In the genomic region with DNA sequence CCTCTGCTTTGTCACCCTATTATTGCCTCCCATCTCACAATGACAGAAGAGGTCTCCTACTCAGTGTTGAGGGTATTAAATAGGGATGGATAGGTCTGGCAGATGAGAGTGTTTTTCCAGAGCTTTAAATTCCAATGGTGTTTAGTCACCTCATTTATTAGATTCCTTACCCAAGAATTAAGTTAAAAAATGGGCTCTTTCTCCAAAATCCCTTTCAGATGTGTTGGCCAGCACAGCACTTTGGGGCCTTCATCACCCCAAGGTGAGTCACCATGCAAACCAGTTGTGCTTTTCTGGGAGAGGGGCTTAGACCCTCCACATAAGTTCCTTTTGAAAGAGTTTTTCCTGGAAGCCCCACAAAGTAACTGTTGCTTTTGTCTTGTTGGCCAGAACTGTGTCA, we compare ENCODE assay signal across 1 cellular context.
TF ChIP-seq lines count a peak whose summit lies in the region.

No MANE protein-coding gene starts in this region.

TF ChIP-seq in HepG2, 621 proteins besides CTCF, POLR2A, EP300 and RAD21 (continued from another document):
- TF ChIP-seq, protein P1, sequence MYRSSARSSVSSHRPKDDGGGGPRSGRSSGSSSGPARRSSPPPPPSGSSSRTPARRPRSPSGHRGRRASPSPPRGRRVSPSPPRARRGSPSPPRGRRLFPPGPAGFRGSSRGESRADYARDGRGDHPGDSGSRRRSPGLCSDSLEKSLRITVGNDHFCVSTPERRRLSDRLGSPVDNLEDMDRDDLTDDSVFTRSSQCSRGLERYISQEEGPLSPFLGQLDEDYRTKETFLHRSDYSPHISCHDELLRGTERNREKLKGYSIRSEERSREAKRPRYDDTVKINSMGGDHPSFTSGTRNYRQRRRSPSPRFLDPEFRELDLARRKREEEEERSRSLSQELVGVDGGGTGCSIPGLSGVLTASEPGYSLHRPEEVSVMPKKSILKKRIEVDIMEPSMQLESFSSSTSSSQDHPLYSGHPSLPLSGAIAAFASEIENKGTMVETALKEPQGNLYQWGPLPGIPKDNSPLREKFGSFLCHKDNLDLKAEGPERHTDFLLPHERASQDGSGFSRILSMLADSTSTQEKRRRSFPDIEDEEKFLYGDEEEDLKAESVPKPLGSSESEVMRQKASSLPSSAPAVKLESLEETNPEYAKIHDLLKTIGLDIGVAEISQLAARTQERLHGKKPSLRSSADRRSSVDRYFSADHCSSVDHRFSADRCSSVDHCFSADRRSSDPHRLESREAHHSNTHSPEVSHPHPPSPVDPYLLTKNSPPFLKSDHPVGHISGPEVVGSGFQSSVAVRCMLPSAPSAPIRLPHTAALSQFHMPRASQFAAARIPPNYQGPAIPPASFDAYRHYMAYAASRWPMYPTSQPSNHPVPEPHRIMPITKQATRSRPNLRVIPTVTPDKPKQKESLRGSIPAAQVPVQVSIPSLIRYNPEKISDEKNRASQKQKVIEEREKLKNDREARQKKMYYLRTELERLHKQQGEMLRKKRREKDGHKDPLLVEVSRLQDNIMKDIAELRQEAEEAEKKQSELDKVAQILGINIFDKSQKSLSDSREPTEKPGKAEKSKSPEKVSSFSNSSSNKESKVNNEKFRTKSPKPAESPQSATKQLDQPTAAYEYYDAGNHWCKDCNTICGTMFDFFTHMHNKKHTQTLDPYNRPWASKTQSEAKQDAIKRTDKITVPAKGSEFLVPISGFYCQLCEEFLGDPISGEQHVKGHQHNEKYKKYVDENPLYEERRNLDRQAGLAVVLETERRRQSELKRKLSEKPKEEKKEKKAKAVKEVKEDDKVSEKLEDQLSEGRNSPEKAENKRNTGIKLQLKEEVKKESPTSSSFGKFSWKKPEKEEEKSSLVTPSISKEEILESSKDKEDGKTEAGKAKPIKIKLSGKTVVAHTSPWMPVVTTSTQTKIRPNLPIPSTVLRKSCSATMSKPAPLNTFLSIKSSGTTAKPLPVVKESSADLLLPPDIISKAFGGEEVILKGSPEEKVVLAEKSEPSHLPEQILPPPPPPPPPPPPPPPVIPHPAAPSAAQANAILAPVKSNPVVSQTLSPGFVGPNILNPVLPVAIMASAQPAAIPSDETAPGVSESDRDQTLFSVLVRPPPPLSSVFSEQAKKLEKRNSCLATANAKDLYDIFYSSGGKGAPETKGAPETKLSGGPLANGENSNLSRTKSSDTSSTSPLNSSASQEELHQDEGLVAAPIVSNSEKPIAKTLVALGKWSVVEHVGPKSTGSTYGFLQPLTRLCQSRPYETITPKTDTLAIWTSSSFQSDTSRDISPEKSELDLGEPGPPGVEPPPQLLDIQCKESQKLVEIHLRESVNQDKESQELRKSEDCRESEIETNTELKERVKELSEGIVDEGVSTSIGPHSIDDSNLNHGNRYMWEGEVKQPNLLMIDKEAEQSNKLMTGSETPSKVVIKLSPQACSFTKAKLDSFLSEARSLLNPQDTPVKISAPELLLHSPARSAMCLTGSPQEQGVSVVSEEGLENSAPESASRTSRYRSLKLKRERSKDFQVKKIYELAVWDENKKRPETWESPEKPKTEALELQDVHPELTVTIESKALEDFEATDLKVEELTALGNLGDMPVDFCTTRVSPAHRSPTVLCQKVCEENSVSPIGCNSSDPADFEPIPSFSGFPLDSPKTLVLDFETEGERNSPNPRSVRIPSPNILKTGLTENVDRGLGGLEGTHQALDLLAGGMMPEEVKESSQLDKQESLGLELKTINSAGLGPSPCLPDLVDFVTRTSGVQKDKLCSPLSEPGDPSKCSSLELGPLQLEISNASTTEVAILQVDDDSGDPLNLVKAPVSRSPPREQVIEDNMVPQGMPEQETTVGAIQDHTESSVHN (CRISPR knock-in tag; IDR thresholded peaks at IDR 0.05), result no peak
- TF ChIP-seq, protein P2, sequence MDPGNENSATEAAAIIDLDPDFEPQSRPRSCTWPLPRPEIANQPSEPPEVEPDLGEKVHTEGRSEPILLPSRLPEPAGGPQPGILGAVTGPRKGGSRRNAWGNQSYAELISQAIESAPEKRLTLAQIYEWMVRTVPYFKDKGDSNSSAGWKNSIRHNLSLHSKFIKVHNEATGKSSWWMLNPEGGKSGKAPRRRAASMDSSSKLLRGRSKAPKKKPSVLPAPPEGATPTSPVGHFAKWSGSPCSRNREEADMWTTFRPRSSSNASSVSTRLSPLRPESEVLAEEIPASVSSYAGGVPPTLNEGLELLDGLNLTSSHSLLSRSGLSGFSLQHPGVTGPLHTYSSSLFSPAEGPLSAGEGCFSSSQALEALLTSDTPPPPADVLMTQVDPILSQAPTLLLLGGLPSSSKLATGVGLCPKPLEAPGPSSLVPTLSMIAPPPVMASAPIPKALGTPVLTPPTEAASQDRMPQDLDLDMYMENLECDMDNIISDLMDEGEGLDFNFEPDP (CRISPR knock-in tag; conservative IDR thresholded peaks at IDR 0.05), result no peak
- TF ChIP-seq, protein P3, sequence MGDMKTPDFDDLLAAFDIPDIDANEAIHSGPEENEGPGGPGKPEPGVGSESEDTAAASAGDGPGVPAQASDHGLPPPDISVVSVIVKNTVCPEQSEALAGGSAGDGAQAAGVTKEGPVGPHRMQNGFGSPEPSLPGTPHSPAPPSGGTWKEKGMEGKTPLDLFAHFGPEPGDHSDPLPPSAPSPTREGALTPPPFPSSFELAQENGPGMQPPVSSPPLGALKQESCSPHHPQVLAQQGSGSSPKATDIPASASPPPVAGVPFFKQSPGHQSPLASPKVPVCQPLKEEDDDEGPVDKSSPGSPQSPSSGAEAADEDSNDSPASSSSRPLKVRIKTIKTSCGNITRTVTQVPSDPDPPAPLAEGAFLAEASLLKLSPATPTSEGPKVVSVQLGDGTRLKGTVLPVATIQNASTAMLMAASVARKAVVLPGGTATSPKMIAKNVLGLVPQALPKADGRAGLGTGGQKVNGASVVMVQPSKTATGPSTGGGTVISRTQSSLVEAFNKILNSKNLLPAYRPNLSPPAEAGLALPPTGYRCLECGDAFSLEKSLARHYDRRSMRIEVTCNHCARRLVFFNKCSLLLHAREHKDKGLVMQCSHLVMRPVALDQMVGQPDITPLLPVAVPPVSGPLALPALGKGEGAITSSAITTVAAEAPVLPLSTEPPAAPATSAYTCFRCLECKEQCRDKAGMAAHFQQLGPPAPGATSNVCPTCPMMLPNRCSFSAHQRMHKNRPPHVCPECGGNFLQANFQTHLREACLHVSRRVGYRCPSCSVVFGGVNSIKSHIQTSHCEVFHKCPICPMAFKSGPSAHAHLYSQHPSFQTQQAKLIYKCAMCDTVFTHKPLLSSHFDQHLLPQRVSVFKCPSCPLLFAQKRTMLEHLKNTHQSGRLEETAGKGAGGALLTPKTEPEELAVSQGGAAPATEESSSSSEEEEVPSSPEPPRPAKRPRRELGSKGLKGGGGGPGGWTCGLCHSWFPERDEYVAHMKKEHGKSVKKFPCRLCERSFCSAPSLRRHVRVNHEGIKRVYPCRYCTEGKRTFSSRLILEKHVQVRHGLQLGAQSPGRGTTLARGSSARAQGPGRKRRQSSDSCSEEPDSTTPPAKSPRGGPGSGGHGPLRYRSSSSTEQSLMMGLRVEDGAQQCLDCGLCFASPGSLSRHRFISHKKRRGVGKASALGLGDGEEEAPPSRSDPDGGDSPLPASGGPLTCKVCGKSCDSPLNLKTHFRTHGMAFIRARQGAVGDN (CRISPR knock-in tag; IDR thresholded peaks at IDR 0.05), result no peak
- TF ChIP-seq SKI (IDR thresholded peaks at IDR 0.05; ENCODE audit: partially characterized antibody), result no peak
- TF ChIP-seq FOXM1 (CRISPR knock-in tag; IDR thresholded peaks at IDR 0.05), result no peak
- TF ChIP-seq NR3C1 (CRISPR knock-in tag; IDR thresholded peaks at IDR 0.05), result no peak
- TF ChIP-seq ZNF792 (CRISPR knock-in tag; IDR thresholded peaks at IDR 0.05), result no peak
- TF ChIP-seq, protein P4, sequence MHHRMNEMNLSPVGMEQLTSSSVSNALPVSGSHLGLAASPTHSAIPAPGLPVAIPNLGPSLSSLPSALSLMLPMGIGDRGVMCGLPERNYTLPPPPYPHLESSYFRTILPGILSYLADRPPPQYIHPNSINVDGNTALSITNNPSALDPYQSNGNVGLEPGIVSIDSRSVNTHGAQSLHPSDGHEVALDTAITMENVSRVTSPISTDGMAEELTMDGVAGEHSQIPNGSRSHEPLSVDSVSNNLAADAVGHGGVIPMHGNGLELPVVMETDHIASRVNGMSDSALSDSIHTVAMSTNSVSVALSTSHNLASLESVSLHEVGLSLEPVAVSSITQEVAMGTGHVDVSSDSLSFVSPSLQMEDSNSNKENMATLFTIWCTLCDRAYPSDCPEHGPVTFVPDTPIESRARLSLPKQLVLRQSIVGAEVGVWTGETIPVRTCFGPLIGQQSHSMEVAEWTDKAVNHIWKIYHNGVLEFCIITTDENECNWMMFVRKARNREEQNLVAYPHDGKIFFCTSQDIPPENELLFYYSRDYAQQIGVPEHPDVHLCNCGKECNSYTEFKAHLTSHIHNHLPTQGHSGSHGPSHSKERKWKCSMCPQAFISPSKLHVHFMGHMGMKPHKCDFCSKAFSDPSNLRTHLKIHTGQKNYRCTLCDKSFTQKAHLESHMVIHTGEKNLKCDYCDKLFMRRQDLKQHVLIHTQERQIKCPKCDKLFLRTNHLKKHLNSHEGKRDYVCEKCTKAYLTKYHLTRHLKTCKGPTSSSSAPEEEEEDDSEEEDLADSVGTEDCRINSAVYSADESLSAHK (CRISPR knock-in tag; IDR thresholded peaks at IDR 0.05; ENCODE audit: borderline replicate concordance), result no peak
